19 cellular contexts compared by ENCODE assay signal in genomic region chr6:26613201-26613600, GRCh38. TPM values are rescaled to one million over a fixed set of nuclear protein-coding genes. Genes with fewer than 3 reads are reported as not detected.
DNase-seq lines count a peak whose midpoint lies in the region; ATAC-seq lines count a peak whose summit lies in the region.
"Had no signal": no experiment of that assay in that cellular context is flagged by ENCODE, and none has a peak within 500 bp of the region (broad histone marks: within the 10 kb centered on the region; RNA-seq: fewer than 3 reads in every experiment).

No MANE protein-coding gene starts in this region.

- peak overlapping the region; percentile 77 for H3K4me3 Mint-ChIP-seq in activated CD4-positive, alpha-beta T cell treated with anti-CD3 and anti-CD28 coated beads, Interleukin-2, amount 10 ng/mL, durations not matched to agents 24 days and 14 days
- peak overlapping the region; percentile 76 for H3K4me3 Mint-ChIP-seq in activated naive CD8-positive, alpha-beta T cell treated with anti-CD3 and anti-CD28 coated beads for 36 hours

- peak; percentile 53 for DNase-seq in activated CD4-positive, alpha-beta T cell treated with anti-CD3 and anti-CD28 coated beads, Interleukin-2, amount 10 ng/mL, durations not matched to agents 24 days and 14 days
- DNase-seq in activated CD4-positive, alpha-beta T cell treated with anti-CD3 and anti-CD28 coated beads, Interleukin-2, amount 50 U/mL, for 4 hours = no peak
- no peak for DNase-seq in activated naive CD8-positive, alpha-beta T cell treated with anti-CD3 and anti-CD28 coated beads for 36 hours
- DNase-seq in retina (peak; percentile 23), SIG-M5 (lab: John Stamatoyannopoulos, UW) (no peak), GDM1 (lab: John Stamatoyannopoulos, UW) (no peak)
- DNase-seq: activated gamma-delta T cell, erythroblast, midbrain, NCI-H1048, NCI-H2081 treated with DMSO at 0.1 percent for 48 hours, NCI-H524 treated with DMSO at 0.1 percent for 48 hours, spleen had no signal

- no peak overlapping the region for H3K27ac Mint-ChIP-seq in activated CD4-positive, alpha-beta T cell treated with anti-CD3 and anti-CD28 coated beads, Interleukin-2, amount 10 ng/mL, durations not matched to agents 24 days and 14 days
- H3K27ac Mint-ChIP-seq in activated naive CD8-positive, alpha-beta T cell treated with anti-CD3 and anti-CD28 coated beads for 36 hours = no peak overlapping the region
- H3K27ac Mint-ChIP-seq: CD14-positive monocyte had no signal

- peak overlapping the region; percentile 82 for H3K4me3 ChIP-seq in iPS-18c (ENCODE audit: insufficient read depth, low read depth, low read length)
- H3K4me3 ChIP-seq: A549, K562 had no signal

- peaks cover 10% of the 10 kb centered on the region for H3K4me1 Mint-ChIP-seq in activated CD4-positive, alpha-beta T cell treated with anti-CD3 and anti-CD28 coated beads, Interleukin-2, amount 10 ng/mL, durations not matched to agents 24 days and 14 days
- H3K4me1 Mint-ChIP-seq in activated naive CD8-positive, alpha-beta T cell treated with anti-CD3 and anti-CD28 coated beads for 36 hours = peaks cover 18% of the 10 kb centered on the region

- peaks cover 5% of the 10 kb centered on the region for H3K9me3 Mint-ChIP-seq in activated CD4-positive, alpha-beta T cell treated with anti-CD3 and anti-CD28 coated beads, Interleukin-2, amount 10 ng/mL, durations not matched to agents 24 days and 14 days
- peaks cover 3% of the 10 kb centered on the region for H3K9me3 Mint-ChIP-seq in activated naive CD8-positive, alpha-beta T cell treated with anti-CD3 and anti-CD28 coated beads for 36 hours
- H3K9me3 Mint-ChIP-seq: stimulated activated memory B cell treated with anti-CD40 and anti-IgM and Interleukin-4, amounts not matched to agents 10 μg/mL and 1 μg/mL and 100 μg/mL, for 72 hours had no signal

- no peak for ATAC-seq in esophagus mucosa
- ATAC-seq: A549; K562; stimulated activated memory B cell treated with anti-CD40 and anti-IgM and Interleukin-4, amounts not matched to agents 10 μg/mL and 1 μg/mL and 100 μg/mL, for 72 hours had no signal

- intact Hi-C loops in activated CD4-positive, alpha-beta T cell treated with anti-CD3 and anti-CD28 coated beads, Interleukin-2, amount 10 ng/mL, durations not matched to agents 24 days and 14 days (cut with micrococcal nuclease) = no loop called here

- no peaks in the 10 kb centered on the region for H3K36me3 Mint-ChIP-seq in activated CD4-positive, alpha-beta T cell treated with anti-CD3 and anti-CD28 coated beads, Interleukin-2, amount 10 ng/mL, durations not matched to agents 24 days and 14 days (ENCODE audit: low read depth)
- H3K36me3 Mint-ChIP-seq in activated naive CD8-positive, alpha-beta T cell treated with anti-CD3 and anti-CD28 coated beads for 36 hours = no peaks in the 10 kb centered on the region
- H3K36me3 Mint-ChIP-seq: stimulated activated memory B cell treated with anti-CD40 and anti-IgM and Interleukin-4, amounts not matched to agents 10 μg/mL and 1 μg/mL and 100 μg/mL, for 72 hours had no signal

- peaks cover 48% of the 10 kb centered on the region for H3K27me3 Mint-ChIP-seq in activated CD4-positive, alpha-beta T cell treated with anti-CD3 and anti-CD28 coated beads, Interleukin-2, amount 10 ng/mL, durations not matched to agents 24 days and 14 days
- H3K27me3 Mint-ChIP-seq in activated naive CD8-positive, alpha-beta T cell treated with anti-CD3 and anti-CD28 coated beads for 36 hours = peaks cover 45% of the 10 kb centered on the region

- no peaks in the 10 kb centered on the region for H3K9me3 ChIP-seq in iPS-18c (ENCODE audit: control insufficient read depth, insufficient read depth, low read length)

RNA-seq across cellular contexts. Expression of gene ABT1, which starts 16.4 kb away (rescaled TPM):
- total RNA-seq in activated CD4-positive, alpha-beta T cell treated with anti-CD3 and anti-CD28 coated beads, Interleukin-2, amount 10 ng/mL, durations not matched to agents 24 days and 14 days = 31.9 and 32.1 TPM in 2 replicates
- total RNA-seq in activated naive CD8-positive, alpha-beta T cell treated with anti-CD3 and anti-CD28 coated beads for 36 hours = 10 to 100 TPM; 44.5 to 45.8 TPM
- 14.6 TPM for total RNA-seq in esophagus mucosa

RNA-seq across cellular contexts. Expression of gene ZNF322, which starts 46.3 kb away (rescaled TPM):
- 9.8 and 11.0 TPM in 2 replicates for total RNA-seq in activated CD4-positive, alpha-beta T cell treated with anti-CD3 and anti-CD28 coated beads, Interleukin-2, amount 10 ng/mL, durations not matched to agents 24 days and 14 days
- 1 to 10 TPM; 8.3 to 8.7 TPM for total RNA-seq in activated naive CD8-positive, alpha-beta T cell treated with anti-CD3 and anti-CD28 coated beads for 36 hours
- 6.4 TPM for total RNA-seq in esophagus mucosa

Comparison
In these comparisons a context has a peak if more than half of its experiments do, and no peak if none do; other contexts are left out.
1. DNase-seq: peak in activated CD4-positive, alpha-beta T cell treated with anti-CD3 and anti-CD28 coated beads, Interleukin-2, amount 10 ng/mL, durations not matched to agents 24 days and 14 days (single experiment) and retina (single experiment); none in activated CD4-positive, alpha-beta T cell treated with anti-CD3 and anti-CD28 coated beads, Interleukin-2, amount 50 U/mL, for 4 hours (0 of 2), activated naive CD8-positive, alpha-beta T cell treated with anti-CD3 and anti-CD28 coated beads for 36 hours (single experiment), SIG-M5 (single experiment) and GDM1 (single experiment).